In genomic region chr5:37112383-37112991, GRCh38 we compare ENCODE assay signal across 13 cellular contexts.
DNase-seq lines count a peak whose midpoint lies in the region; ATAC-seq lines count a peak whose summit lies in the region.
"Had no signal": no experiment of that assay in that cellular context is flagged by ENCODE, and none has a peak within 500 bp of the region (broad histone marks: within the 10 kb centered on the region; RNA-seq: fewer than 3 reads in every experiment).

No MANE protein-coding gene starts in this region.

- H3K4me3 Mint-ChIP-seq in immature natural killer cell = peak overlapping the region; percentile 75 to 90 (median 78)

- no peaks in the 10 kb centered on the region for H3K9me3 ChIP-seq in trophoblast cell (ENCODE audit: insufficient read depth, low read depth, low read length)
- H3K9me3 ChIP-seq: testis had no signal

- peak; percentile 8 for DNase-seq in NOMO-1 treated with dmso at 0.1 percent for 144 hours (lab: John Stamatoyannopoulos, UW; ENCODE audit: unreplicated experiment)
- peak in 1 of 3 donors; percentile 0 for DNase-seq in immature natural killer cell
- DNase-seq in NK-92 treated with Interleukin-12 subunit alpha and Interleukin-12 subunit beta, amount 100 ng/mL, for 24 hours (lab: John Stamatoyannopoulos, UW) = no peak
- DNase-seq in trophoblast cell = no peak
- DNase-seq: amniotic stem cell; DMS153; effector CD4-positive, alpha-beta T cell; NCI-H1930; stimulated activated CD4-positive, alpha-beta T cell treated with anti-CD3 and anti-CD28 coated beads, Interleukin-4, amount 100 ng/mL, for 1 hour; testis had no signal

- H3K27me3 Mint-ChIP-seq in immature natural killer cell (ENCODE audit: low read depth in 3 of 3) = peaks cover 0 to 8% (median 3%) of the 10 kb centered on the region in 3 donors

- peaks cover 9 to 10% of the 10 kb centered on the region in 2 experiments for H3K36me3 ChIP-seq in trophoblast cell (ENCODE audit: control insufficient read depth in 1 of 2, insufficient read depth in 2 of 2, low read length in 2 of 2)

- no peak overlapping the region for H4K8ac ChIP-seq in trophoblast cell (ENCODE audit: low read depth, low read length)

- no peak overlapping the region for H3K4me2 ChIP-seq in trophoblast cell (ENCODE audit: low read length)

- H3K79me1 ChIP-seq in trophoblast cell (ENCODE audit: low read length) = no peaks in the 10 kb centered on the region

- H3K9ac ChIP-seq in trophoblast cell (ENCODE audit: low read length) = no peak overlapping the region

- no peak overlapping the region for H2BK5ac ChIP-seq in trophoblast cell (ENCODE audit: low read depth, low read length, poor library complexity)

- H2AFZ ChIP-seq in trophoblast cell (ENCODE audit: insufficient read depth, low read length, poor library complexity) = no peak overlapping the region

- no peak overlapping the region for H2AK5ac ChIP-seq in trophoblast cell (ENCODE audit: low read length)

- no peak overlapping the region for H3K18ac ChIP-seq in trophoblast cell (ENCODE audit: low read length)

- H2BK12ac ChIP-seq in trophoblast cell (ENCODE audit: low read length) = no peak overlapping the region

- H2BK120ac ChIP-seq in trophoblast cell (ENCODE audit: insufficient read depth, low read length, poor library complexity) = no peak overlapping the region

- no peak overlapping the region for H3K27ac ChIP-seq in trophoblast cell (ENCODE audit: low read depth, low read length)
- H3K27ac ChIP-seq: testis had no signal

- H3K9me3 Mint-ChIP-seq in immature natural killer cell = no peaks in the 10 kb centered on the region

- H3K4me1 ChIP-seq in trophoblast cell (ENCODE audit: control insufficient read depth in 1 of 2, insufficient read depth in 2 of 2, low read length in 2 of 2) = no peaks in the 10 kb centered on the region
- H3K4me1 ChIP-seq: testis had no signal

- H3K79me2 ChIP-seq in trophoblast cell (ENCODE audit: control insufficient read depth, insufficient read depth, low read length, poor library complexity) = no peaks in the 10 kb centered on the region

- peak; percentile 37 for ATAC-seq in GM18502 (IDR thresholded peaks at IDR 0.05; ENCODE audit: poor library complexity, unreplicated experiment)
- ATAC-seq in GM21526 (IDR thresholded peaks at IDR 0.05; ENCODE audit: low FRiP score, unreplicated experiment) = peak; percentile 41
- no peak for ATAC-seq in GM19035 (IDR thresholded peaks at IDR 0.05; ENCODE audit: unreplicated experiment)

- no peak overlapping the region for H3K14ac ChIP-seq in trophoblast cell (ENCODE audit: low read length)

- no peaks in the 10 kb centered on the region for H3K27me3 ChIP-seq in trophoblast cell (ENCODE audit: insufficient read depth, low read length)
- H3K27me3 ChIP-seq: testis had no signal

- H3K23ac ChIP-seq in trophoblast cell (ENCODE audit: low read length) = no peak overlapping the region

- no CpG with 5 or more reads among the region's 3 CpGs for WGBS in trophoblast cell (ENCODE audit: extremely low coverage, insufficient coverage, insufficient read length)

- no peak overlapping the region for H4K91ac ChIP-seq in trophoblast cell (ENCODE audit: low read depth, low read length)

- H3K27ac Mint-ChIP-seq in immature natural killer cell = peak overlapping the region; percentile 48 to 84 (median 61)

- H4K12ac ChIP-seq in trophoblast cell (ENCODE audit: low read depth, low read length) = no peak overlapping the region

- no peak overlapping the region for H3K4me3 ChIP-seq in trophoblast cell (ENCODE audit: low read depth, low read length)
- H3K4me3 ChIP-seq: testis had no signal

- no peak overlapping the region for H3K4ac ChIP-seq in trophoblast cell (ENCODE audit: low read depth, low read length)

- peaks cover 24 to 27% of the 10 kb centered on the region in 2 donors for H3K4me1 Mint-ChIP-seq in immature natural killer cell

- peaks cover 18 to 38% (median 27%) of the 10 kb centered on the region in 3 donors for H3K36me3 Mint-ChIP-seq in immature natural killer cell
